In genomic region chr7:1558181-1558811, GRCh38 we compare ENCODE assay signal across 10 cellular contexts. TPM values are rescaled to one million over a fixed set of nuclear protein-coding genes. Genes with fewer than 3 reads are reported as not detected.
DNase-seq lines count a peak whose midpoint lies in the region; ATAC-seq, FAIRE-seq and TF ChIP-seq lines count a peak whose summit lies in the region.
"Had no signal": no experiment of that assay in that cellular context is flagged by ENCODE, and none has a peak within 500 bp of the region (broad histone marks: within the 10 kb centered on the region; RNA-seq: fewer than 3 reads in every experiment).

No MANE protein-coding gene starts in this region.

- no peaks in the 10 kb centered on the region for H3K27me3 ChIP-seq in lower lobe of right lung (ENCODE audit: low read depth)

- CTCF ChIA-PET in HEK293 (lab: Yijun Ruan, JAX), result interaction anchor here (0.6 to 2.9 kb wide), 4 partner anchors 10 to 901 kb away, joined by 4 to 11 read pairs (median 5); no protein-coding TSS in a partner anchor

- intact Hi-C loops in lower lobe of right lung (cut with DNase I), result no loop called here

- FAIRE-seq in GM12891 (lab: Jason Lieb, UNC), result no peak

- DNase-seq in 8988T (peak; percentile 51), cardiac fibroblast (ENCODE audit: low read depth in 2 of 2) (peak in 1 of 2 donors; percentile 36), lower lobe of right lung (peak; percentile 51), GM12891 (ENCODE audit: insufficient read length, low spot score) (no peak)
- no peak for DNase-seq in effector CD4-positive, alpha-beta T cell
- no peak for DNase-seq in activated CD4-positive, alpha-beta T cell treated with anti-CD3 and anti-CD28 coated beads for 48 hours
- DNase-seq: CD4-positive, alpha-beta T cell; stimulated activated naive CD8-positive, alpha-beta T cell treated with anti-CD3 and anti-CD28 coated beads, Interleukin-15, amount 100 ng/mL, for 72 hours had no signal

- POLR2A ChIA-PET in HEK293 (lab: Yijun Ruan, JAX), result interaction anchor here (0.8 kb wide), 1 partner anchor 796 kb away, joined by 3 read pairs; no protein-coding TSS in a partner anchor

- TF ChIP-seq POLR2A in GM12891 (IDR thresholded peaks at IDR 0.05; ENCODE audit: low read depth, low read length), result no peak

- TF ChIP-seq CTCF in HEK293 (tag by site-specific recombination; IDR thresholded peaks at IDR 0.05) (peak; percentile 76), cardiac fibroblast (IDR thresholded peaks at IDR 0.05; ENCODE audit: low read depth, low read length) (peak; percentile 18), lower lobe of right lung (IDR thresholded peaks at IDR 0.05) (peak; percentile 20)

- H3K27ac ChIP-seq in HEK293 (ENCODE audit: extremely low read depth, low read depth, low read length) (no peak overlapping the region), lower lobe of right lung (peak overlapping the region; percentile 0)

- H3K4me1 ChIP-seq in HEK293 (ENCODE audit: control insufficient read depth, insufficient read depth, low read length) (peaks cover 3% of the 10 kb centered on the region; the same call in 1 of the 2 replicates), lower lobe of right lung (peaks cover 15% of the 10 kb centered on the region)

- H3K4me3 ChIP-seq in HEK293 (ENCODE audit: low read depth, low read length) (no peak overlapping the region), cardiac fibroblast (replicated peaks in 1 of 2; ENCODE audit: low read depth in 2 of 2, low read length in 2 of 2) (no peak overlapping the region), lower lobe of right lung (no peak overlapping the region)

- ATAC-seq in lower lobe of right lung (no peak), GM19023 (IDR thresholded peaks at IDR 0.05; ENCODE audit: unreplicated experiment) (no peak)
- ATAC-seq: stimulated activated naive CD8-positive, alpha-beta T cell treated with anti-CD3 and anti-CD28 coated beads, Interleukin-15, amount 100 ng/mL, for 72 hours had no signal

- H3K9me3 ChIP-seq in HEK293 (ENCODE audit: control insufficient read depth, insufficient read depth, low read depth, low read length), result no peaks in the 10 kb centered on the region
- no peaks in the 10 kb centered on the region for H3K9me3 ChIP-seq in lower lobe of right lung

- H3K36me3 ChIP-seq in HEK293 (ENCODE audit: control insufficient read depth in 2 of 2, insufficient read depth in 1 of 2, low read length in 2 of 2), result no peaks in the 10 kb centered on the region
- H3K36me3 ChIP-seq in lower lobe of right lung, result no peaks in the 10 kb centered on the region

TF ChIP-seq in HEK293, 187 proteins besides CTCF, POLR2A, EP300 and RAD21 (continues in another document):
- TF ChIP-seq MEIS1 (CRISPR knock-in tag; IDR thresholded peaks at IDR 0.05; ENCODE audit: borderline replicate concordance), result no peak
- TF ChIP-seq, protein P1, sequence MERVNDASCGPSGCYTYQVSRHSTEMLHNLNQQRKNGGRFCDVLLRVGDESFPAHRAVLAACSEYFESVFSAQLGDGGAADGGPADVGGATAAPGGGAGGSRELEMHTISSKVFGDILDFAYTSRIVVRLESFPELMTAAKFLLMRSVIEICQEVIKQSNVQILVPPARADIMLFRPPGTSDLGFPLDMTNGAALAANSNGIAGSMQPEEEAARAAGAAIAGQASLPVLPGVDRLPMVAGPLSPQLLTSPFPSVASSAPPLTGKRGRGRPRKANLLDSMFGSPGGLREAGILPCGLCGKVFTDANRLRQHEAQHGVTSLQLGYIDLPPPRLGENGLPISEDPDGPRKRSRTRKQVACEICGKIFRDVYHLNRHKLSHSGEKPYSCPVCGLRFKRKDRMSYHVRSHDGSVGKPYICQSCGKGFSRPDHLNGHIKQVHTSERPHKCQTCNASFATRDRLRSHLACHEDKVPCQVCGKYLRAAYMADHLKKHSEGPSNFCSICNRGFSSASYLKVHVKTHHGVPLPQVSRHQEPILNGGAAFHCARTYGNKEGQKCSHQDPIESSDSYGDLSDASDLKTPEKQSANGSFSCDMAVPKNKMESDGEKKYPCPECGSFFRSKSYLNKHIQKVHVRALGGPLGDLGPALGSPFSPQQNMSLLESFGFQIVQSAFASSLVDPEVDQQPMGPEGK (tag by site-specific recombination; IDR thresholded peaks at IDR 0.05), result 0 out of 2 replicates have a peak, but pooled peaks have one; percentile 22
- no peak for TF ChIP-seq ZFP3 (tag by site-specific recombination; IDR thresholded peaks at IDR 0.05; ENCODE audit: low read depth)
- TF ChIP-seq ZBTB7A (tag by site-specific recombination; IDR thresholded peaks at IDR 0.05; ENCODE audit: low read depth), result no peak
- TF ChIP-seq ZEB2 (tag by site-specific recombination; IDR thresholded peaks at IDR 0.05), result no peak
- TF ChIP-seq ZNF629 (tag by site-specific recombination; IDR thresholded peaks at IDR 0.05), result no peak
- peak; percentile 84 for TF ChIP-seq ZIC2 (tag by site-specific recombination; IDR thresholded peaks at IDR 0.05)
- no peak for TF ChIP-seq ZSCAN16 (tag by site-specific recombination; IDR thresholded peaks at IDR 0.05)
- TF ChIP-seq ZNF555 (tag by site-specific recombination; conservative IDR thresholded peaks at IDR 0.05), result no peak
- TF ChIP-seq KLF16 (tag by site-specific recombination; IDR thresholded peaks at IDR 0.05), result no peak
- no peak for TF ChIP-seq GFI1B (tag by site-specific recombination; IDR thresholded peaks at IDR 0.05)
- no peak for TF ChIP-seq ZNF600 (tag by site-specific recombination; IDR thresholded peaks at IDR 0.05)
- TF ChIP-seq SETDB1 (IDR thresholded peaks at IDR 0.05; ENCODE audit: insufficient read length, low read length), result no peak
- no peak for TF ChIP-seq ZFP69B (tag by site-specific recombination; IDR thresholded peaks at IDR 0.05)
- TF ChIP-seq ZNF114 (tag by site-specific recombination; IDR thresholded peaks at IDR 0.05), result no peak
- no peak for TF ChIP-seq ZNF311 (tag by site-specific recombination; IDR thresholded peaks at IDR 0.05; ENCODE audit: borderline replicate concordance)
- no peak for TF ChIP-seq ZNF248 (tag by site-specific recombination; IDR thresholded peaks at IDR 0.05)
- no peak for TF ChIP-seq ZNF658 (tag by site-specific recombination; IDR thresholded peaks at IDR 0.05)

TF ChIP-seq in GM12891, 5 proteins besides CTCF, POLR2A, EP300 and RAD21:
- TF ChIP-seq PAX5 (IDR thresholded peaks at IDR 0.05; ENCODE audit: insufficient read depth, low read length, severe bottlenecking) (no peak), POU2F2 (IDR thresholded peaks at IDR 0.05; ENCODE audit: low read depth, low read length) (no peak), SPI1 (IDR thresholded peaks at IDR 0.05; ENCODE audit: low read depth, low read length) (no peak), POLR2AphosphoS5 (IDR thresholded peaks at IDR 0.05; ENCODE audit: low read depth, low read length) (no peak), TAF1 (IDR thresholded peaks at IDR 0.05; ENCODE audit: low read depth, low read length) (no peak)
TF ChIP-seq in GM12891: peak in this region for 0.

RNA-seq across cellular contexts. Expression of gene TMEM184A, which starts 2.3 kb away (rescaled TPM):
- total RNA-seq in lower lobe of right lung, result 4.3 TPM
- 0.04 TPM for polyA plus RNA-seq in GM12891 (2012; ENCODE audit: low read depth, missing spikeins)

RNA-seq across cellular contexts. Expression of gene PSMG3, which starts 11.5 kb away (rescaled TPM):
- 19.7 TPM for total RNA-seq in lower lobe of right lung
- 35.2 TPM for polyA plus RNA-seq in GM12891 (2012; ENCODE audit: low read depth, missing spikeins)

RNA-seq across cellular contexts. Expression of gene MAFK, which starts 27.8 kb away (rescaled TPM):
- 49.7 TPM for total RNA-seq in lower lobe of right lung
- 8.2 TPM for polyA plus RNA-seq in GM12891 (2012; ENCODE audit: low read depth, missing spikeins)

RNA-seq across cellular contexts. Expression of gene INTS1, which starts 54.1 kb away (rescaled TPM):
- total RNA-seq in lower lobe of right lung, result 50.8 TPM
- 33.2 TPM for polyA plus RNA-seq in GM12891 (2012; ENCODE audit: low read depth, missing spikeins)

Comparison
In these comparisons a context has a peak if more than half of its experiments do, and no peak if none do; other contexts are left out.
1. DNase-seq: peak in 8988T (single experiment) and lower lobe of right lung (single experiment); none in effector CD4-positive, alpha-beta T cell (single experiment), GM12891 (single experiment) and activated CD4-positive, alpha-beta T cell treated with anti-CD3 and anti-CD28 coated beads for 48 hours (single experiment).
2. CTCF ChIP-seq: peak in every context shown above with its lines; median percentile 76 in HEK293; 20 in lower lobe of right lung; 18 in cardiac fibroblast.